8 cellular contexts compared by ENCODE assay signal in the genomic region with DNA sequence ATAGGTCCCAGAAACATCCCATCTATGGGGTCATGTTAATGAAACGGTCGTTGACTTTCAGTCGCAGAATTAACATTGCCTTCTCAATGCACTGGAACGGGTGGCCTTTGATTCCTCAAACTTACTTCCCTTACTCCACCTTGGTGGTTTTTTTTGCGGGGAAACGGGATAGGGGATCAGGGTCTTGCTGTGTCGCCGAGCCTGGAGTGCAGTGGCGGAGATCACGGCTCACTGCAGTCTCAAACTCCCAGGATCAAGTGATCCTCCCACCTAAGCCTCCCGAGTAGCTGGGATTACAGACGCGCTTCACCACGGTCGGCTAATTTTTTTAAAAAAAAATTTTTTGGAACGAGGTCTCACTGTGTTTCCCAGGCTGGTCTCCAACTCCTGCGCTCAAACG. TPM values are rescaled to one million over a fixed set of nuclear protein-coding genes. Genes with fewer than 3 reads are reported as not detected.
DNase-seq lines count a peak whose midpoint lies in the region; ATAC-seq and TF ChIP-seq lines count a peak whose summit lies in the region.

No MANE protein-coding gene starts in this region.

- TF ChIP-seq POLR2A in testis (IDR thresholded peaks at IDR 0.05): no peak

- ATAC-seq in activated T-helper 17 cell treated with anti-CD3 and anti-CD28 coated beads, Interleukin-2, amount 50 U/mL, for 72 hours (replicated peaks): no peak
- no peak for ATAC-seq in HG03095 (IDR thresholded peaks at IDR 0.05; ENCODE audit: unreplicated experiment)

- H3K4me1 Mint-ChIP-seq in activated CD4-positive, alpha-beta T cell treated with anti-CD3 and anti-CD28 coated beads, Interleukin-2, amount 10 ng/mL, durations not matched to agents 24 days and 14 days: peaks cover 56% of the 10 kb centered on the region
- H3K4me1 Mint-ChIP-seq in activated T-helper 17 cell treated with anti-CD3 and anti-CD28 coated beads, Interleukin-2, amount 50 U/mL, for 72 hours: peaks cover 43% of the 10 kb centered on the region

- H3K4me3 Mint-ChIP-seq in activated CD4-positive, alpha-beta T cell treated with anti-CD3 and anti-CD28 coated beads, Interleukin-2, amount 10 ng/mL, durations not matched to agents 24 days and 14 days: peak overlapping the region; percentile 87
- peak overlapping the region; percentile 86 for H3K4me3 Mint-ChIP-seq in activated T-helper 17 cell treated with anti-CD3 and anti-CD28 coated beads, Interleukin-2, amount 50 U/mL, for 72 hours

- intact Hi-C loops in activated CD4-positive, alpha-beta T cell treated with anti-CD3 and anti-CD28 coated beads, Interleukin-2, amount 10 ng/mL, durations not matched to agents 24 days and 14 days (cut with micrococcal nuclease): loop anchor here (5.0 to 10.0 kb wide), 4 partner anchors 67 to 555 kb away; a partner anchor contains a TSS
- intact Hi-C loops in testis (cut with DNase I; ENCODE audit: low total_unique reads): loop anchor here (5.0 to 10.0 kb wide), 2 partner anchors 400 to 647 kb away; no protein-coding TSS in a partner anchor

- H3K27ac Mint-ChIP-seq in activated CD4-positive, alpha-beta T cell treated with anti-CD3 and anti-CD28 coated beads, Interleukin-2, amount 10 ng/mL, durations not matched to agents 24 days and 14 days: peak overlapping the region; percentile 77
- H3K27ac Mint-ChIP-seq in activated T-helper 17 cell treated with anti-CD3 and anti-CD28 coated beads, Interleukin-2, amount 50 U/mL, for 72 hours: peak overlapping the region; percentile 93

- H3K36me3 ChIP-seq in kidney epithelial cell (ENCODE audit: control insufficient read depth, insufficient read depth, low read length) (no peaks in the 10 kb centered on the region), testis (ENCODE audit: low read depth, missing control alignments) (no peaks in the 10 kb centered on the region)

- H3K9me3 ChIP-seq in testis: no peaks in the 10 kb centered on the region

- H3K36me3 Mint-ChIP-seq in activated CD4-positive, alpha-beta T cell treated with anti-CD3 and anti-CD28 coated beads, Interleukin-2, amount 10 ng/mL, durations not matched to agents 24 days and 14 days (ENCODE audit: low read depth): peaks cover 26% of the 10 kb centered on the region
- H3K36me3 Mint-ChIP-seq in activated T-helper 17 cell treated with anti-CD3 and anti-CD28 coated beads, Interleukin-2, amount 50 U/mL, for 72 hours (ENCODE audit: low read depth): peaks cover 39% of the 10 kb centered on the region

- TF ChIP-seq CTCF in kidney epithelial cell (IDR thresholded peaks at IDR 0.05; ENCODE audit: insufficient read depth, low read length, poor library complexity, severe bottlenecking) (no peak), testis (IDR thresholded peaks at IDR 0.05) (no peak)

- no peaks in the 10 kb centered on the region for H3K9me3 Mint-ChIP-seq in activated CD4-positive, alpha-beta T cell treated with anti-CD3 and anti-CD28 coated beads, Interleukin-2, amount 10 ng/mL, durations not matched to agents 24 days and 14 days
- H3K9me3 Mint-ChIP-seq in activated T-helper 17 cell treated with anti-CD3 and anti-CD28 coated beads, Interleukin-2, amount 50 U/mL, for 72 hours: no peaks in the 10 kb centered on the region

- no peak for DNase-seq in activated CD4-positive, alpha-beta T cell treated with anti-CD3 and anti-CD28 coated beads, Interleukin-2, amount 10 ng/mL, durations not matched to agents 24 days and 14 days
- no peak for DNase-seq in activated CD4-positive, alpha-beta T cell treated with anti-CD3 and anti-CD28 coated beads for 48 hours
- DNase-seq in kidney epithelial cell (ENCODE audit: low read depth) (no peak), testis (no peak), middle frontal gyrus (ENCODE audit: extremely low spot score, low spot score) (no peak), HCEC 1CT (no peak)

- H3K27me3 ChIP-seq in kidney epithelial cell (ENCODE audit: control insufficient read depth, insufficient read depth, low read length): no peaks in the 10 kb centered on the region
- no peaks in the 10 kb centered on the region for H3K27me3 ChIP-seq in testis

- peak overlapping the region in 1 of 2 donors; percentile 85 for H3K27ac ChIP-seq in testis

- H3K27me3 Mint-ChIP-seq in activated CD4-positive, alpha-beta T cell treated with anti-CD3 and anti-CD28 coated beads, Interleukin-2, amount 10 ng/mL, durations not matched to agents 24 days and 14 days: no peaks in the 10 kb centered on the region
- no peaks in the 10 kb centered on the region for H3K27me3 Mint-ChIP-seq in activated T-helper 17 cell treated with anti-CD3 and anti-CD28 coated beads, Interleukin-2, amount 50 U/mL, for 72 hours

- H3K4me3 ChIP-seq in kidney epithelial cell (ENCODE audit: low read depth, low read length): peak overlapping the region; percentile 74
- peak overlapping the region; percentile 96 to 99 for H3K4me3 ChIP-seq in testis

- peaks cover 10% of the 10 kb centered on the region for H3K4me1 ChIP-seq in testis

- WGBS in testis, 2 donors: 0 to 2% methylated on average over 18 of the region's 18 CpGs

RNA-seq across cellular contexts. Expression of a gene that starts 0.8 kb away (rescaled TPM):
- 36.7 and 37.9 TPM in 2 replicates for total RNA-seq in activated CD4-positive, alpha-beta T cell treated with anti-CD3 and anti-CD28 coated beads, Interleukin-2, amount 10 ng/mL, durations not matched to agents 24 days and 14 days
- 10 to 100 TPM; 24.5 to 34.1 TPM for total RNA-seq in activated T-helper 17 cell treated with anti-CD3 and anti-CD28 coated beads, Interleukin-2, amount 50 U/mL, for 72 hours
- total RNA-seq in kidney epithelial cell (25.2 and 54.1 TPM in 2 replicates), testis (10 to 100 TPM; 47.2 to 53.1 TPM)
- 37.3 TPM for polyA plus RNA-seq in testis (ENCODE audit: insufficient read depth, low read depth, low replicate concordance)

RNA-seq across cellular contexts. Expression of a gene that starts 55.4 kb away (rescaled TPM):
- not detected in 2 replicates for total RNA-seq in activated CD4-positive, alpha-beta T cell treated with anti-CD3 and anti-CD28 coated beads, Interleukin-2, amount 10 ng/mL, durations not matched to agents 24 days and 14 days
- 1 to 10 TPM in 1 of 2 donors, under 1 TPM in 1; 0.04 to 1.7 TPM for total RNA-seq in activated T-helper 17 cell treated with anti-CD3 and anti-CD28 coated beads, Interleukin-2, amount 50 U/mL, for 72 hours
- total RNA-seq in kidney epithelial cell (not detected in 2 replicates), testis (10 to 100 TPM in 1 of 2 donors, 1 to 10 TPM in 1; 5.1 to 10.2 TPM)
- polyA plus RNA-seq in testis (ENCODE audit: insufficient read depth, low read depth, low replicate concordance): 25.6 TPM
